ENCODE assay signal across 1 cellular context in genomic region chr19:51593969-51594773, GRCh38.
A peak's percentile ranks its signal among the peaks of the same experiment; 100 is the strongest.
TF ChIP-seq lines count a peak whose summit lies in the region.

No MANE protein-coding gene starts in this region.

TF ChIP-seq in HepG2, 621 proteins besides CTCF, POLR2A, EP300 and RAD21 (continued from another document and continues in another):
- TF ChIP-seq ZNF24 (IDR thresholded peaks at IDR 0.05) (no peak), ZNF660 (CRISPR knock-in tag; IDR thresholded peaks at IDR 0.05; ENCODE audit: borderline replicate concordance, low read depth) (no peak), SIN3A (IDR thresholded peaks at IDR 0.05; ENCODE audit: borderline replicate concordance, low read depth, low read length) (no peak), SP4 (CRISPR knock-in tag; IDR thresholded peaks at IDR 0.05) (no peak), CREBL2 (CRISPR knock-in tag; IDR thresholded peaks at IDR 0.05; ENCODE audit: borderline replicate concordance) (no peak), ZSCAN29 (CRISPR knock-in tag; conservative IDR thresholded peaks at IDR 0.05) (no peak), ARNT2 (CRISPR knock-in tag; IDR thresholded peaks at IDR 0.05; ENCODE audit: low read depth) (no peak), SNAPC4 (CRISPR knock-in tag; IDR thresholded peaks at IDR 0.05) (no peak), ZNF431 (CRISPR knock-in tag; IDR thresholded peaks at IDR 0.05; ENCODE audit: borderline replicate concordance, low read depth) (no peak), JDP2 (CRISPR knock-in tag; IDR thresholded peaks at IDR 0.05; ENCODE audit: borderline replicate concordance) (no peak), RNF2 (conservative IDR thresholded peaks at IDR 0.05; ENCODE audit: low read depth) (no peak), ZNF468 (CRISPR knock-in tag; IDR thresholded peaks at IDR 0.05) (no peak), ZFP37 (CRISPR knock-in tag; IDR thresholded peaks at IDR 0.05; ENCODE audit: borderline replicate concordance) (no peak), PHB2 (IDR thresholded peaks at IDR 0.05; ENCODE audit: partially characterized antibody) (no peak), SP1 (IDR thresholded peaks at IDR 0.05) (no peak), SP1 (CRISPR knock-in tag; IDR thresholded peaks at IDR 0.05) (no peak), TOE1 (CRISPR knock-in tag; IDR thresholded peaks at IDR 0.05) (no peak), E2F5 (CRISPR knock-in tag; conservative IDR thresholded peaks at IDR 0.05) (no peak), ZBTB25 (CRISPR knock-in tag; IDR thresholded peaks at IDR 0.05) (no peak), KDM1A (CRISPR knock-in tag; IDR thresholded peaks at IDR 0.05) (no peak), E2F2 (CRISPR knock-in tag; IDR thresholded peaks at IDR 0.05; ENCODE audit: borderline replicate concordance) (no peak), SRSF1 (optimal IDR thresholded peaks at IDR 0.05; ENCODE audit: low read depth, low read length) (no peak), ZNF343 (CRISPR knock-in tag; IDR thresholded peaks at IDR 0.05) (no peak), ZNF7 (CRISPR knock-in tag; IDR thresholded peaks at IDR 0.05) (no peak), NCOR1 (IDR thresholded peaks at IDR 0.05; ENCODE audit: borderline replicate concordance, low read length) (no peak), THAP7 (CRISPR knock-in tag; IDR thresholded peaks at IDR 0.05) (no peak), MXD4 (CRISPR knock-in tag; IDR thresholded peaks at IDR 0.05) (no peak), ZNF878 (CRISPR knock-in tag; IDR thresholded peaks at IDR 0.05) (no peak), TRIM22 (IDR thresholded peaks at IDR 0.05) (no peak), ZHX2 (IDR thresholded peaks at IDR 0.05; ENCODE audit: low read depth) (0 out of 2 replicates have a peak, but pooled peaks have one; percentile 42), ZHX2 (CRISPR knock-in tag; IDR thresholded peaks at IDR 0.05; ENCODE audit: borderline replicate concordance) (no peak), ZNF383 (CRISPR knock-in tag; IDR thresholded peaks at IDR 0.05; ENCODE audit: borderline replicate concordance) (no peak), NFIB (CRISPR knock-in tag; IDR thresholded peaks at IDR 0.05; ENCODE audit: borderline replicate concordance) (no peak), ZXDC (CRISPR knock-in tag; IDR thresholded peaks at IDR 0.05) (no peak), ZNF598 (CRISPR knock-in tag; IDR thresholded peaks at IDR 0.05; ENCODE audit: borderline replicate concordance) (no peak), CHD2 (IDR thresholded peaks at IDR 0.05; ENCODE audit: low read depth, low read length) (no peak), ZBTB2 (CRISPR knock-in tag; IDR thresholded peaks at IDR 0.05; ENCODE audit: low read depth) (0 out of 2 replicates have a peak, but pooled peaks have one; percentile 17)
